Comparison of ENCODE assay signal across 8 cellular contexts in the genomic region with DNA sequence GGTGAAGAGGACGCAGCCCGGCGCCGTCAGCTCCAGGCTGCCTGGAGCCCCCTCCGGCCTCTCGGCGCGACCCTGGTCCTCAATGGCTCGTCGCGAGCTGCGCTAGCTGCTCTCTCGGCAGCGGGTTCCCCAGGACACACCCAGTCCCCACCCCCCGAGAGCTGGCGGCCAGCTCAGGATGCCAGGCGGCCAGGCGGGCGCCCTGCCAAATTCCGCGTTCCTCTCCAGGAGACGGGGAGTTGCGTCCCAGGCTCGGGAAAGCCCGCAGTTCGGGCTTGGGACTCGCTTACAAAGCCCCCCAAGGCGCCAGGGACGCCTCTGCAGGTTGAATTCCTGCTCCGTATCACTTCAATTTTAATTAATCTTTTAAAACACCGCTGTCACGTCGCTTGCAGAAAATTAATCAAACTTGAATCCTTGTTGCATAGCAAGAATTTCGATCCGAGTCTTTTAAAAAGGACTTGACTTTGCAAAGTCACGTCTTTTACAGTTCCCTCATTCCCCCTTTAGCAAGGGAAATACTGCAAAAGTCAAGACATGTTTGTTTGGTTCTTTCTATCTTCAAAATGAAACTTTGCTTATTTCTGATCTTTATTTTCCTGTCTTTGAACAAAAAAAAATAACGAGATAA. TPM values are rescaled to one million over a fixed set of nuclear protein-coding genes. Genes with fewer than 3 reads are reported as not detected.
DNase-seq lines count a peak whose midpoint lies in the region; ATAC-seq, FAIRE-seq and TF ChIP-seq lines count a peak whose summit lies in the region.

No MANE protein-coding gene starts in this region.

- peak overlapping the region; percentile 62 to 71 (median 66) for H3K4me3 Mint-ChIP-seq in T-cell

- POLR2A ChIA-PET in T-cell (lab: Charles Lee) (interaction anchor here in 1 of 2 donors (0.7 kb wide), 1 partner anchor 1117 kb away, joined by 11 read pairs; no protein-coding TSS in a partner anchor), HepG2 (lab: Yijun Ruan, JAX) (interaction anchor here (0.6 to 5.1 kb wide), 17 partner anchors 9 to 399 kb away, joined by 3 to 294 read pairs (median 15); partner anchors contain the start of genes MLLT10 and SKIDA1)

- peak; percentile 64; the same call in 1 of the 2 replicates for TF ChIP-seq RAD21 in HepG2 (CRISPR knock-in tag; IDR thresholded peaks at IDR 0.05)

- ATAC-seq in T-cell (replicated peaks in 1 of 4) (no peak), HepG2 (peak; percentile 68), GM18505 (IDR thresholded peaks at IDR 0.05; ENCODE audit: unreplicated experiment) (no peak)

- DNase-seq in NCI-H524 (lab: John Stamatoyannopoulos, UW): peak; percentile 58 to 81
- DNase-seq in NCI-H524 treated with DMSO at 0.1 percent for 48 hours (lab: John Stamatoyannopoulos, UW): no peak
- peak in 3 of 34 experiments; percentile 12 to 19 (median 16) for DNase-seq in T-cell
- peak; percentile 88 for DNase-seq in HepG2 (ENCODE audit: low spot score)
- peak; percentile 17 for DNase-seq in stimulated activated CD8-positive, alpha-beta memory T cell treated with anti-CD3 and anti-CD28 coated beads, Interleukin-4, amount 100 ng/mL, for 24 hours (ENCODE audit: low read depth)

- H3K79me2 ChIP-seq in Loucy (ENCODE audit: insufficient read depth, low read length) (no peaks in the 10 kb centered on the region), HepG2 (ENCODE audit: insufficient read depth, low read length) (peaks cover 5% of the 10 kb centered on the region)

- H3K27ac ChIP-seq in duodenal mucosa (ENCODE audit: low read depth, low read length): peak overlapping the region; percentile 10
- H3K27ac ChIP-seq in HepG2 (ENCODE audit: extremely low read length, insufficient read depth, low read length): peak overlapping the region; percentile 98

- H3K4me1 ChIP-seq in Loucy (ENCODE audit: insufficient read depth, low read length, poor library complexity, severe bottlenecking) (no peaks in the 10 kb centered on the region), duodenal mucosa (ENCODE audit: control insufficient read depth in 1 of 2, insufficient read depth in 2 of 2, low read length in 2 of 2) (peaks cover 12 to 25% of the 10 kb centered on the region in 2 donors), HepG2 (ENCODE audit: insufficient read depth, low read length) (peaks cover 52% of the 10 kb centered on the region)

- in situ Hi-C loops in HepG2 (cut with HindIII; ENCODE audit: extremely low pct_ligation_motif_present, low pct_unique_long_range_greater_than_20kb): loop anchor here (10.0 to 25.0 kb wide), 2 partner anchors 210 to 458 kb away; no protein-coding TSS in a partner anchor

- TF ChIP-seq POLR2A in HepG2 (IDR thresholded peaks at IDR 0.05; ENCODE audit: insufficient read depth in 1 of 2, low read depth in 2 of 2, low read length in 2 of 2): peak in 1 of 2 experiments; percentile 76; a peak in 2 of 4 replicates
- TF ChIP-seq POLR2A in GM18505 (IDR thresholded peaks at IDR 0.05; ENCODE audit: borderline replicate concordance, extremely low read depth, insufficient read depth, insufficient read length): no peak

- H3K9ac ChIP-seq in Loucy (ENCODE audit: low read depth, low read length, poor library complexity, severe bottlenecking): peak overlapping the region; percentile 89
- no peak overlapping the region for H3K9ac ChIP-seq in duodenal mucosa (ENCODE audit: low read depth in 1 of 2, low read length in 2 of 2)
- peak overlapping the region; percentile 94 for H3K9ac ChIP-seq in HepG2 (ENCODE audit: insufficient read depth, low read depth, low read length)

- TF ChIP-seq EP300 in HepG2 (IDR thresholded peaks at IDR 0.05; ENCODE audit: low read depth in 2 of 2, low read length in 2 of 2) (peak in 1 of 2 experiments; percentile 24; a peak in 1 of 4 replicates), HepG2 (CRISPR knock-in tag; IDR thresholded peaks at IDR 0.05; ENCODE audit: borderline replicate concordance) (no peak)

- peaks cover 22 to 27% (median 25%) of the 10 kb centered on the region in 3 donors for H3K4me1 Mint-ChIP-seq in T-cell

- H4K20me1 ChIP-seq in Loucy (ENCODE audit: insufficient read depth, low read length, poor library complexity, severe bottlenecking) (no peaks in the 10 kb centered on the region), HepG2 (ENCODE audit: insufficient read depth, low read length) (no peaks in the 10 kb centered on the region)

- H3K4me3 ChIP-seq in Loucy (ENCODE audit: low read length, poor library complexity, severe bottlenecking) (peak overlapping the region; percentile 79), duodenal mucosa (ENCODE audit: low read depth in 1 of 2, low read length in 2 of 2) (peak overlapping the region; percentile 79 to 83), HepG2 (replicated peaks in 1 of 3; ENCODE audit: insufficient read depth in 1 of 3, low read depth in 2 of 3, low read length in 3 of 3) (peak overlapping the region; percentile 82 to 95 (median 83))

- H3K9me3 Mint-ChIP-seq in T-cell: no peaks in the 10 kb centered on the region

- no peaks in the 10 kb centered on the region for H3K9me2 ChIP-seq in Loucy (replicated peaks; ENCODE audit: low read depth, low read length)

- TF ChIP-seq CTCF in Loucy (conservative IDR thresholded peaks at IDR 0.05; ENCODE audit: low read length) (no peak), HepG2 (CRISPR knock-in tag; IDR thresholded peaks at IDR 0.05) (no peak)

- H3K27ac Mint-ChIP-seq in T-cell: peak overlapping the region in 1 of 2 donors; percentile 47

- peak overlapping the region; percentile 14; the same call in 1 of the 2 replicates for H2AFZ ChIP-seq in Loucy (ENCODE audit: low read length)
- no peak overlapping the region for H2AFZ ChIP-seq in HepG2 (ENCODE audit: low read length)

- CTCF ChIA-PET in T-cell (lab: Charles Lee) (interaction anchor here (0.6 to 3.3 kb wide), 20 partner anchors 10 to 1576 kb away, joined by 3 to 16 read pairs (median 5); partner anchors contain the start of genes MLLT10 (in 1 of the 2) and SKIDA1 (in 1 of the 2)), HepG2 (lab: Yijun Ruan, JAX; ENCODE audit: low intra/inter-chr PET ratio, low total read pairs) (interaction anchor here (0.8 to 2.9 kb wide), 4 partner anchors 19 to 38 kb away, joined by 3 to 7 read pairs (median 5); partner anchors contain the start of gene MLLT10)

- FAIRE-seq in HepG2 (lab: Jason Lieb, UNC): peak; percentile 75

- H3K36me3 ChIP-seq in Loucy (ENCODE audit: insufficient read depth, low read length): no peaks in the 10 kb centered on the region
- no peaks in the 10 kb centered on the region for H3K36me3 ChIP-seq in duodenal mucosa (ENCODE audit: control insufficient read depth in 1 of 2, insufficient read depth in 2 of 2, low read length in 2 of 2)
- no peaks in the 10 kb centered on the region for H3K36me3 ChIP-seq in HepG2 (replicated peaks in 1 of 2; ENCODE audit: control insufficient read depth in 1 of 2, insufficient read depth in 2 of 2, low read length in 2 of 2)

- BruUV-seq in HepG2 (replicated peaks; lab: Mats Ljungman, UMichigan): no TSS peak

- peaks cover 38 to 54% of the 10 kb centered on the region in 2 donors for H3K27me3 Mint-ChIP-seq in T-cell

- H3K27me3 ChIP-seq in Loucy (ENCODE audit: insufficient read depth, low read length, poor library complexity, severe bottlenecking) (no peaks in the 10 kb centered on the region), duodenal mucosa (ENCODE audit: control insufficient read depth in 1 of 2, insufficient read depth in 2 of 2, low read length in 2 of 2) (peaks cover 42 to 57% of the 10 kb centered on the region in 2 donors), HepG2 (ENCODE audit: control insufficient read depth in 1 of 2, insufficient read depth in 2 of 2, low read length in 2 of 2) (no peaks in the 10 kb centered on the region; a peak in 1 of 5 replicates)

- H3K4me2 ChIP-seq in Loucy (ENCODE audit: low read depth, low read length, poor library complexity, severe bottlenecking): peak overlapping the region; percentile 82
- peak overlapping the region; percentile 85 for H3K4me2 ChIP-seq in HepG2 (ENCODE audit: low read depth, low read length)

- intact Hi-C loops in HepG2 (cut with micrococcal nuclease; ENCODE audit: unreplicated experiment): loop anchor here (2.0 to 10.0 kb wide), 5 partner anchors 20 to 455 kb away; partner anchors contain the start of gene SKIDA1

- H3K9me3 ChIP-seq in Loucy (ENCODE audit: insufficient read depth, low read depth, low read length): no peaks in the 10 kb centered on the region
- no peaks in the 10 kb centered on the region for H3K9me3 ChIP-seq in duodenal mucosa (ENCODE audit: control insufficient read depth in 1 of 2, low read length in 2 of 2)
- no peaks in the 10 kb centered on the region for H3K9me3 ChIP-seq in HepG2 (ENCODE audit: low read length)

- 4% methylated on average over 22 of the region's 37 CpGs for WGBS in HepG2 (ENCODE audit: low lambda C conversion rate)

- peaks cover 4% of the 10 kb centered on the region; the same call in 1 of the 2 replicates for H3F3A ChIP-seq in Loucy (ENCODE audit: low read depth)

- no peaks in the 10 kb centered on the region for H3K36me3 Mint-ChIP-seq in T-cell

RNA-seq across cellular contexts. Expression of gene SKIDA1, which starts 28.2 kb away (rescaled TPM):
- total RNA-seq in T-cell (under 1 TPM; 0.12 to 0.72 (median 0.57) TPM), HepG2 (2016; rRNA removed; fragmentation: Illumina TruSeq; extraction: Trizol) (1.4 and 1.5 TPM in 2 replicates)
- total RNA-seq in HepG2 (2016; cell fraction: cytosol; rRNA removed; fragmentation: Illumina TruSeq; extraction: Trizol; ENCODE audit: low read depth): 0.35 and 0.40 TPM in 2 replicates
- 1.1 and 1.2 TPM in 2 replicates for total RNA-seq in HepG2 (2016; cell fraction: insoluble cytoplasmic fraction; rRNA removed; fragmentation: Illumina TruSeq; extraction: Trizol)
- total RNA-seq in HepG2 (2016; cell fraction: membrane; rRNA removed; fragmentation: Illumina TruSeq; extraction: Trizol): 1.1 TPM in 2 replicates
- 1.4 TPM in 2 replicates for total RNA-seq in HepG2 (2016; cell fraction: nucleus; rRNA removed; fragmentation: Illumina TruSeq; extraction: Trizol)
- 0.29 and 0.73 TPM in 2 replicates for polyA plus RNA-seq in HepG2 (2011; rRNA removed)
- 0.17 and 0.19 TPM in 2 replicates for polyA plus RNA-seq in HepG2 (2011; cell fraction: cytosol; rRNA removed)
- 0.45 and 0.59 TPM in 2 replicates for polyA plus RNA-seq in HepG2 (2011; cell fraction: nucleus; rRNA removed)
- polyA plus RNA-seq in HepG2 (2012): 0.24 and 0.85 TPM in 2 replicates
- 0.11 and 0.58 TPM in 2 replicates for polyA plus RNA-seq in HepG2 (2016; cell fraction: cytosol; fragmentation: Illumina TruSeq; extraction: Trizol; ENCODE audit: low read depth)
- polyA plus RNA-seq in HepG2 (2016; cell fraction: insoluble cytoplasmic fraction; fragmentation: Illumina TruSeq; extraction: Trizol; ENCODE audit: low read depth): 0.67 and 0.78 TPM in 2 replicates
- 0.33 and 0.58 TPM in 2 replicates for polyA plus RNA-seq in HepG2 (2016; cell fraction: membrane; fragmentation: Illumina TruSeq; extraction: Trizol; ENCODE audit: low read depth)
- 2.7 and 2.8 TPM in 2 replicates for polyA plus RNA-seq in HepG2 (2016; cell fraction: nucleus; fragmentation: Illumina TruSeq; extraction: Trizol; ENCODE audit: insufficient read depth, low read depth)
- polyA minus RNA-seq in HepG2 (2011; rRNA and poly(A)+ RNA removed; ENCODE audit: low replicate concordance): 0.12 and 0.28 TPM in 2 replicates
- polyA minus RNA-seq in HepG2 (2011; cell fraction: cytosol; rRNA and poly(A)+ RNA removed): 0.49 and 0.88 TPM in 2 replicates
- 0.50 and 0.52 TPM in 2 replicates for polyA minus RNA-seq in HepG2 (2011; cell fraction: nucleus; rRNA and poly(A)+ RNA removed)

RNA-seq across cellular contexts. Expression of gene MLLT10, which starts 36.7 kb away (rescaled TPM):
- 10 to 100 TPM; 57.7 to 76.5 (median 66.1) TPM for total RNA-seq in T-cell
- total RNA-seq in HepG2 (2016; rRNA removed; fragmentation: Illumina TruSeq; extraction: Trizol): 39.3 and 51.3 TPM in 2 replicates
- total RNA-seq in HepG2 (2016; cell fraction: cytosol; rRNA removed; fragmentation: Illumina TruSeq; extraction: Trizol; ENCODE audit: low read depth): 32.5 and 35.1 TPM in 2 replicates
- 40.6 and 48.2 TPM in 2 replicates for total RNA-seq in HepG2 (2016; cell fraction: insoluble cytoplasmic fraction; rRNA removed; fragmentation: Illumina TruSeq; extraction: Trizol)
- 43.6 and 51.5 TPM in 2 replicates for total RNA-seq in HepG2 (2016; cell fraction: membrane; rRNA removed; fragmentation: Illumina TruSeq; extraction: Trizol)
- 132 and 141 TPM in 2 replicates for total RNA-seq in HepG2 (2016; cell fraction: nucleus; rRNA removed; fragmentation: Illumina TruSeq; extraction: Trizol)
- 72.1 and 84.1 TPM in 2 replicates for polyA plus RNA-seq in HepG2 (2011; rRNA removed)
- polyA plus RNA-seq in HepG2 (2011; cell fraction: cytosol; rRNA removed): 52.6 and 55.4 TPM in 2 replicates
- polyA plus RNA-seq in HepG2 (2011; cell fraction: nucleus; rRNA removed): 70.8 and 78.9 TPM in 2 replicates
- polyA plus RNA-seq in HepG2 (2012): 36.4 and 36.6 TPM in 2 replicates
- 39.6 and 43.2 TPM in 2 replicates for polyA plus RNA-seq in HepG2 (2016; cell fraction: cytosol; fragmentation: Illumina TruSeq; extraction: Trizol; ENCODE audit: low read depth)
- 41.2 and 47.5 TPM in 2 replicates for polyA plus RNA-seq in HepG2 (2016; cell fraction: insoluble cytoplasmic fraction; fragmentation: Illumina TruSeq; extraction: Trizol; ENCODE audit: low read depth)
- 46.0 and 49.8 TPM in 2 replicates for polyA plus RNA-seq in HepG2 (2016; cell fraction: membrane; fragmentation: Illumina TruSeq; extraction: Trizol; ENCODE audit: low read depth)
- polyA plus RNA-seq in HepG2 (2016; cell fraction: nucleus; fragmentation: Illumina TruSeq; extraction: Trizol; ENCODE audit: insufficient read depth, low read depth): 59.3 and 60.4 TPM in 2 replicates
- polyA minus RNA-seq in HepG2 (2011; rRNA and poly(A)+ RNA removed; ENCODE audit: low replicate concordance): 65.5 and 210 TPM in 2 replicates
- polyA minus RNA-seq in HepG2 (2011; cell fraction: cytosol; rRNA and poly(A)+ RNA removed): 28.0 and 33.0 TPM in 2 replicates
- polyA minus RNA-seq in HepG2 (2011; cell fraction: nucleus; rRNA and poly(A)+ RNA removed): 342 and 460 TPM in 2 replicates

Comparison
In these comparisons a context has a peak if more than half of its experiments do, and no peak if none do; other contexts are left out.
1. H3K9ac ChIP-seq: peak in Loucy (single experiment) and HepG2 (single experiment); none in duodenal mucosa (0 of 2).
2. Peak in every context shown above with its lines, with median percentiles within 50 percentile points of each other: H3K4me3 ChIP-seq.